Comparison of ENCODE assay signal across 17 cellular contexts in the genomic region with DNA sequence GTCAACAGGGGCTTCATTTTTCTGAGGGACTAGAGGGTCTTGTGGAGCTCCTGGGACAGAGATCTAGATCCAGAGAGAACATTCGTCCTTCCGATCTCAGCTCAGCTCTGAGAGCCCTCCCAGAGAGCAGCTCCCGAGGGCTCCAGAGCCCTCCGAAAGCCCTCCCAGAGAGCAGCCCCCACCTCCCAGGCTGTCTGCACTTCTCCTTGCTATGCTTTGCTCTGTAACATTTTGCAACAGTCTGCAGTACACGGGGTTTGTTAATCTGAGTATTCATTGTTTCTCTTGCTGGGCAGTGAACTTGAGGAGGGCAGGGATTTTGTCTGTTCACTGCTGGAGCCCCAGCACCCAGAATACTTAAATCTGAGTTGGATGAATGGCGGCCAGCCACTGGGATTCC. TPM values are rescaled to one million over a fixed set of nuclear protein-coding genes. Genes with fewer than 3 reads are reported as not detected.
DNase-seq lines count a peak whose midpoint lies in the region; ATAC-seq and TF ChIP-seq lines count a peak whose summit lies in the region.
"Had no signal": no experiment of that assay in that cellular context is flagged by ENCODE, and none has a peak within 500 bp of the region (broad histone marks: within the 10 kb centered on the region; RNA-seq: fewer than 3 reads in every experiment).

No MANE protein-coding gene starts in this region.

- peak overlapping the region; percentile 54 for H3K9ac ChIP-seq in adipocyte (ENCODE audit: low read length)

- H3K4me3 Mint-ChIP-seq in natural killer cell, result peak overlapping the region; percentile 10
- no peak overlapping the region for H3K4me3 Mint-ChIP-seq in natural killer cell treated with Interleukin-12 subunit alpha and Interleukin-12 subunit beta and Interleukin-15 and Interleukin-18, amount 100 ng/mL, for 72 hours
- H3K4me3 Mint-ChIP-seq in naive thymus-derived CD8-positive, alpha-beta T cell, result peak overlapping the region in 6 of 10 donors; percentile 16 to 95 (median 54)

- intact Hi-C loops in natural killer cell (cut with micrococcal nuclease), result no loop called here

- peaks cover 44% of the 10 kb centered on the region for H3K4me1 ChIP-seq in adipocyte (ENCODE audit: control insufficient read depth, insufficient read depth, low read length)

- POLR2A ChIA-PET in naive thymus-derived CD8-positive, alpha-beta T cell (lab: Charles Lee), result interaction anchor here (64.1 kb wide), 1 partner anchor 52 kb away, joined by 2283 read pairs; the partner anchor contains the start of genes LGALS1, NOL12, PDXP and SH3BP1

- peaks cover 6% of the 10 kb centered on the region for H3K36me3 ChIP-seq in adipocyte (ENCODE audit: control insufficient read depth, insufficient read depth, low read length, severe bottlenecking)

- no peaks in the 10 kb centered on the region for H3K9me3 Mint-ChIP-seq in natural killer cell
- H3K9me3 Mint-ChIP-seq in natural killer cell treated with Interleukin-12 subunit alpha and Interleukin-12 subunit beta and Interleukin-15 and Interleukin-18, amount 100 ng/mL, for 72 hours, result no peaks in the 10 kb centered on the region
- H3K9me3 Mint-ChIP-seq in naive thymus-derived CD8-positive, alpha-beta T cell, result no peaks in the 10 kb centered on the region

- no peaks in the 10 kb centered on the region for H3K9me3 ChIP-seq in adipocyte (ENCODE audit: control insufficient read depth, low read length)

- no peaks in the 10 kb centered on the region for H3K36me3 Mint-ChIP-seq in natural killer cell
- H3K36me3 Mint-ChIP-seq in natural killer cell treated with Interleukin-12 subunit alpha and Interleukin-12 subunit beta and Interleukin-15 and Interleukin-18, amount 100 ng/mL, for 72 hours, result no peaks in the 10 kb centered on the region
- peaks cover 0 to 11% (median 0%) of the 10 kb centered on the region in 3 donors for H3K36me3 Mint-ChIP-seq in naive thymus-derived CD8-positive, alpha-beta T cell

- peak overlapping the region; percentile 14 to 58 for H3K27ac Mint-ChIP-seq in natural killer cell
- H3K27ac Mint-ChIP-seq in natural killer cell treated with Interleukin-12 subunit alpha and Interleukin-12 subunit beta and Interleukin-15 and Interleukin-18, amount 100 ng/mL, for 72 hours, result no peak overlapping the region
- peak overlapping the region in 6 of 10 donors; percentile 41 to 63 (median 53) for H3K27ac Mint-ChIP-seq in naive thymus-derived CD8-positive, alpha-beta T cell

- no peak overlapping the region for H3K4me3 ChIP-seq in adipocyte (ENCODE audit: low read length)

- peaks cover 24 to 48% of the 10 kb centered on the region in 2 donors for H3K4me1 Mint-ChIP-seq in natural killer cell
- H3K4me1 Mint-ChIP-seq in natural killer cell treated with Interleukin-12 subunit alpha and Interleukin-12 subunit beta and Interleukin-15 and Interleukin-18, amount 100 ng/mL, for 72 hours (ENCODE audit: low read depth in 2 of 2), result peaks cover 16 to 26% of the 10 kb centered on the region in 2 donors
- H3K4me1 Mint-ChIP-seq in naive thymus-derived CD8-positive, alpha-beta T cell, result peaks cover 17 to 50% (median 40%) of the 10 kb centered on the region in 4 donors

- DNase-seq in natural killer cell (no peak), adipocyte (ENCODE audit: low read depth) (no peak), NCI-H226 (no peak), DMS53 (lab: John Stamatoyannopoulos, UW) (no peak), superior temporal gyrus (ENCODE audit: extremely low spot score) (no peak)
- DNase-seq in natural killer cell treated with Interleukin-12 subunit alpha and Interleukin-12 subunit beta and Interleukin-15 and Interleukin-18, amount 100 ng/mL, for 72 hours (ENCODE audit: low spot score), result no peak
- DNase-seq in naive thymus-derived CD8-positive, alpha-beta T cell, result peak in 1 of 10 donors; percentile 37
- DNase-seq: activated CD4-positive, CD25-positive, alpha-beta regulatory T cell treated with anti-CD3 and anti-CD28 coated beads, Interleukin-2, amount 50 U/mL, for 72 hours; left ventricle myocardium superior; NCI-H187; NCI-H510A treated with DMSO at 0.1 percent for 48 hours; stimulated activated naive CD4-positive, alpha-beta T cell treated with Interleukin-2 at 50 U/mL for 16 hours had no signal

- H3K27me3 ChIP-seq in adipocyte (replicated peaks; ENCODE audit: control insufficient read depth, insufficient read depth, low read length), result no peaks in the 10 kb centered on the region

- no peak for TF ChIP-seq CTCF in natural killer cell (IDR thresholded peaks at IDR 0.05)

- H3K27me3 Mint-ChIP-seq in natural killer cell (ENCODE audit: low read depth in 2 of 2), result no peaks in the 10 kb centered on the region
- no peaks in the 10 kb centered on the region for H3K27me3 Mint-ChIP-seq in natural killer cell treated with Interleukin-12 subunit alpha and Interleukin-12 subunit beta and Interleukin-15 and Interleukin-18, amount 100 ng/mL, for 72 hours
- no peaks in the 10 kb centered on the region for H3K27me3 Mint-ChIP-seq in naive thymus-derived CD8-positive, alpha-beta T cell

- ATAC-seq in natural killer cell, result no peak
- no peak for ATAC-seq in natural killer cell treated with Interleukin-12 subunit alpha and Interleukin-12 subunit beta and Interleukin-15 and Interleukin-18, amount 100 ng/mL, for 72 hours
- no peak for ATAC-seq in naive thymus-derived CD8-positive, alpha-beta T cell
- no peak for ATAC-seq in HG02763 (IDR thresholded peaks at IDR 0.05; ENCODE audit: unreplicated experiment)
- ATAC-seq: left ventricle myocardium superior, sciatic nerve had no signal

RNA-seq across cellular contexts. Expression of gene GGA1, which starts 2.6 kb away (rescaled TPM):
- 10 to 100 TPM; 69.3 to 87.8 (median 80.2) TPM for total RNA-seq in natural killer cell
- total RNA-seq in natural killer cell treated with Interleukin-12 subunit alpha and Interleukin-12 subunit beta and Interleukin-15 and Interleukin-18, amount 100 ng/mL, for 72 hours, result 100 to 1,000 TPM in 1 of 2 donors, 10 to 100 TPM in 1; 85.5 to 142 TPM
- 100 to 1,000 TPM; 103 to 110 TPM for total RNA-seq in naive thymus-derived CD8-positive, alpha-beta T cell
- 10 to 100 TPM; 20.3 to 24.5 (median 22.6) TPM for polyA plus RNA-seq in naive thymus-derived CD8-positive, alpha-beta T cell

RNA-seq across cellular contexts. Expression of gene SH3BP1, which starts 28.3 kb away (rescaled TPM):
- 100 to 1,000 TPM; 163 to 189 (median 163) TPM for total RNA-seq in natural killer cell
- total RNA-seq in natural killer cell treated with Interleukin-12 subunit alpha and Interleukin-12 subunit beta and Interleukin-15 and Interleukin-18, amount 100 ng/mL, for 72 hours, result 100 to 1,000 TPM; 160 to 229 TPM
- 10 to 100 TPM; 77.9 to 79.0 TPM for total RNA-seq in naive thymus-derived CD8-positive, alpha-beta T cell
- 10 to 100 TPM; 16.9 to 26.5 (median 25.6) TPM for polyA plus RNA-seq in naive thymus-derived CD8-positive, alpha-beta T cell

RNA-seq across cellular contexts. Expression of gene LGALS2, which starts 31.3 kb away (rescaled TPM):
- total RNA-seq in natural killer cell, result 1 to 10 TPM; 1.4 to 3.4 (median 2.6) TPM
- not detected for total RNA-seq in natural killer cell treated with Interleukin-12 subunit alpha and Interleukin-12 subunit beta and Interleukin-15 and Interleukin-18, amount 100 ng/mL, for 72 hours
- total RNA-seq in naive thymus-derived CD8-positive, alpha-beta T cell, result not detected
- polyA plus RNA-seq in naive thymus-derived CD8-positive, alpha-beta T cell, result not detected
- total RNA-seq: dermis microvascular lymphatic vessel endothelial cell, H4, left ventricle myocardium superior, sciatic nerve had no signal
- polyA plus RNA-seq: neural cell had no signal

RNA-seq across cellular contexts. Expression of gene PDXP, which starts 47.3 kb away (rescaled TPM):
- 10 to 100 TPM in 2 of 3 donors, 1 to 10 TPM in 1; 8.3 to 14.2 (median 13.4) TPM for total RNA-seq in natural killer cell
- 10 to 100 TPM; 43.9 to 58.4 TPM for total RNA-seq in natural killer cell treated with Interleukin-12 subunit alpha and Interleukin-12 subunit beta and Interleukin-15 and Interleukin-18, amount 100 ng/mL, for 72 hours
- 1 to 10 TPM; 4.3 to 5.9 TPM for total RNA-seq in naive thymus-derived CD8-positive, alpha-beta T cell
- polyA plus RNA-seq in naive thymus-derived CD8-positive, alpha-beta T cell, result 1 to 10 TPM; 1.7 to 9.6 (median 5.8) TPM

RNA-seq across cellular contexts. Expression of gene CDC42EP1, which starts 50.9 kb away (rescaled TPM):
- under 1 TPM in 2 of 3 donors, not detected in 1; 0.27 to 0.78 TPM for total RNA-seq in natural killer cell
- total RNA-seq in natural killer cell treated with Interleukin-12 subunit alpha and Interleukin-12 subunit beta and Interleukin-15 and Interleukin-18, amount 100 ng/mL, for 72 hours, result 1 to 10 TPM; 1.9 to 3.5 TPM
- not detected for total RNA-seq in naive thymus-derived CD8-positive, alpha-beta T cell
- not detected for polyA plus RNA-seq in naive thymus-derived CD8-positive, alpha-beta T cell

Comparison
In these comparisons a context has a peak if more than half of its experiments do, and no peak if none do; other contexts are left out.
1. H3K27ac Mint-ChIP-seq: peak in natural killer cell (2 of 2) and naive thymus-derived CD8-positive, alpha-beta T cell (6 of 10); none in natural killer cell treated with Interleukin-12 subunit alpha and Interleukin-12 subunit beta and Interleukin-15 and Interleukin-18, amount 100 ng/mL, for 72 hours (0 of 2).